In the genomic region with DNA sequence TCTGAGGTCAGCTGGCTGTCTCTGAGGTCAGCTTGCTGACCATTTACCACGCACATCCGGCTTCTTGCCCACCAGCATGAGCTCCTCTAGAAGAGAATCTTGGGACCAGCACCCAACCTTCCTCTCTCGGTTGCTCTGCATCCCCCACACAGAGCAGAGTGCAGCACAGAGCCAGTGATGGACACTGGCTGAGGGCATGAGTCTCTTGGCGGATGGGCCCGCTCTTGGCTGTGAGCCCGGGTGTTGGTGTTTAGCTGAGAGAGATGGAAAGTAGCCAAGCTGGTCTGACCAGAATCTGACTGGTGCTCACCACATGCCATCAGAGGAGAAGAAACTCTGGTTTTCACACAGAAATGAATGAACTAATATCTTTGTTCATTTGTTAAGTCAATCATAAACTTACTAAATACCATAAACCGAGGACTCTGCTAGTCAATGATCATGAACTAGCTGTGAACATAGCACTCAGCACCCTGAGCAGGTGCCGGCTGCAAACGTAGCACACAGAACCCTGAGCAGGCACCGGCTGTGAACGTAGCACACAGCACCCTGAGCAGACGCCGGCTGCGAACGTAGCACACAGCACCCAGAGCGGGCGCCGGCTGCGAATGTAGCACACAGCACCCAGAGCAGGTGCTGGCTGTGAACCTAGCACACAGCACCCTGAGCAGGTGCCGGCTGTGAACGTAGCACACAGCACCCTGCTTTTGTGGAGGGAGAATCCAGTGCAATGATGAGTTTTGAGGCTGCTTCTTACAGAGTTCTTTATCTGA, we compare ENCODE assay signal across 10 cellular contexts. TPM values are rescaled to one million over a fixed set of nuclear protein-coding genes. Genes with fewer than 3 reads are reported as not detected.
DNase-seq lines count a peak whose midpoint lies in the region; ATAC-seq, FAIRE-seq and TF ChIP-seq lines count a peak whose summit lies in the region.
"Had no signal": no experiment of that assay in that cellular context is flagged by ENCODE, and none has a peak within 500 bp of the region (broad histone marks: within the 10 kb centered on the region; RNA-seq: fewer than 3 reads in every experiment).

No MANE protein-coding gene starts in this region.

- H3K9me3 Mint-ChIP-seq in T-helper 1 cell treated with Interleukin-12 subunit alpha and Interleukin-12 subunit beta and Interleukin-4 antibody, amounts not matched to agents 30 μg/mL and 1 μg/mL, for 36 hours = no peaks in the 10 kb centered on the region

- no peaks in the 10 kb centered on the region for H3K27me3 Mint-ChIP-seq in T-helper 1 cell treated with Interleukin-12 subunit alpha and Interleukin-12 subunit beta and Interleukin-4 antibody, amounts not matched to agents 30 μg/mL and 1 μg/mL, for 36 hours (ENCODE audit: low read depth)

- no peaks in the 10 kb centered on the region for H3K4me1 Mint-ChIP-seq in T-helper 1 cell treated with Interleukin-12 subunit alpha and Interleukin-12 subunit beta and Interleukin-4 antibody, amounts not matched to agents 30 μg/mL and 1 μg/mL, for 36 hours (ENCODE audit: low read depth)

- DNase-seq in T-helper 1 cell (no peak), RCC 7860 (ENCODE audit: low spot score) (peak; percentile 24), foreskin melanocyte (peak; percentile 39), superior temporal gyrus (ENCODE audit: extremely low spot score) (peak; percentile 23), kidney (no peak), dermis blood vessel endothelial cell (no peak)
- DNase-seq: dorsolateral prefrontal cortex had no signal

- no peak for TF ChIP-seq CTCF in kidney (IDR thresholded peaks at IDR 0.05; ENCODE audit: borderline replicate concordance, extremely low read depth, insufficient read depth)

- no peaks in the 10 kb centered on the region for H3K9me3 ChIP-seq in kidney (ENCODE audit: control insufficient read depth in 1 of 2, low read length in 2 of 2)

- no peak overlapping the region for H3K4me3 ChIP-seq in kidney (ENCODE audit: low read length in 2 of 2)
- H3K4me3 ChIP-seq: dorsolateral prefrontal cortex had no signal

- no peaks in the 10 kb centered on the region for H3K36me3 Mint-ChIP-seq in T-helper 1 cell treated with Interleukin-12 subunit alpha and Interleukin-12 subunit beta and Interleukin-4 antibody, amounts not matched to agents 30 μg/mL and 1 μg/mL, for 36 hours (ENCODE audit: low read depth)

- FAIRE-seq in RCC 7860 (lab: Jason Lieb, UNC) (no peak), kidney (lab: Jason Lieb, UNC) (no peak)

- ATAC-seq in HG03565 (IDR thresholded peaks at IDR 0.05; ENCODE audit: unreplicated experiment) = no peak
- ATAC-seq: sciatic nerve had no signal

- H3K27ac Mint-ChIP-seq in T-helper 1 cell treated with Interleukin-12 subunit alpha and Interleukin-12 subunit beta and Interleukin-4 antibody, amounts not matched to agents 30 μg/mL and 1 μg/mL, for 36 hours = peak overlapping the region; percentile 24

- H3K4me3 Mint-ChIP-seq in T-helper 1 cell treated with Interleukin-12 subunit alpha and Interleukin-12 subunit beta and Interleukin-4 antibody, amounts not matched to agents 30 μg/mL and 1 μg/mL, for 36 hours = no peak overlapping the region

- H3K36me3 ChIP-seq in kidney (ENCODE audit: control insufficient read depth in 1 of 2, insufficient read depth in 2 of 2, low read length in 2 of 2) = no peaks in the 10 kb centered on the region

- H3K9ac ChIP-seq in kidney (ENCODE audit: low read length in 2 of 2) = no peak overlapping the region

- intact Hi-C loops in kidney (cut with DNase I) = no loop called here

- peaks cover 0 to 4% of the 10 kb centered on the region in 2 donors for H3K4me1 ChIP-seq in kidney (ENCODE audit: control insufficient read depth in 1 of 2, insufficient read depth in 1 of 2, low read depth in 1 of 2, low read length in 2 of 2)

- H3K27ac ChIP-seq in kidney (ENCODE audit: low read depth in 2 of 2, low read length in 2 of 2) = no peak overlapping the region
- H3K27ac ChIP-seq: dorsolateral prefrontal cortex had no signal

RNA-seq across cellular contexts. Expression of a gene that starts 10.4 kb away (rescaled TPM):
- total RNA-seq in kidney (33.4 TPM), dermis blood vessel endothelial cell (0.79 and 2.0 TPM in 2 replicates)
- polyA plus RNA-seq in kidney (ENCODE audit: insufficient read depth, low read depth, low replicate concordance) = 2.7 TPM

Comparison
In these comparisons a context has a peak if more than half of its experiments do, and no peak if none do; other contexts are left out.
1. DNase-seq: peak in RCC 7860 (single experiment), foreskin melanocyte (single experiment) and superior temporal gyrus (single experiment); none in T-helper 1 cell (0 of 5), kidney (single experiment) and dermis blood vessel endothelial cell (single experiment).
2. RNA of a gene that starts 10.4 kb away (total RNA-seq): 33.4 TPM in kidney (single experiment); 0.79 to 2.0 TPM in dermis blood vessel endothelial cell; every median in the first group is over 10 times any median in the second.